20 cellular contexts compared by ENCODE assay signal in genomic region chr11:98630736-98631135, GRCh38.
A peak's percentile ranks its signal among the peaks of the same experiment; 100 is the strongest.
DNase-seq lines count a peak whose midpoint lies in the region; ATAC-seq, FAIRE-seq and TF ChIP-seq lines count a peak whose summit lies in the region.
"Had no signal": no experiment of that assay in that cellular context is flagged by ENCODE, and none has a peak within 500 bp of the region (broad histone marks: within the 10 kb centered on the region; RNA-seq: fewer than 3 reads in every experiment).

No MANE protein-coding gene starts in this region.

- TF ChIP-seq CTCF in glutamatergic neuron (IDR thresholded peaks at IDR 0.05; ENCODE audit: partially characterized antibody, unreplicated experiment) = no peak

- H3K4me3 Mint-ChIP-seq in glutamatergic neuron (ENCODE audit: unreplicated experiment) = no peak overlapping the region
- H3K4me3 Mint-ChIP-seq: CD14-positive monocyte had no signal

- peak; percentile 61 for DNase-seq in COR-L47 (lab: John Stamatoyannopoulos, UW)
- DNase-seq in NCI-H1417 (lab: John Stamatoyannopoulos, UW) = peak in 2 of 3 experiments; percentile 59 to 93
- peak; percentile 61 for DNase-seq in NCI-H748 treated with DMSO at 0.1 percent for 48 hours (lab: John Stamatoyannopoulos, UW)
- peak; percentile 20 for DNase-seq in glutamatergic neuron
- DNase-seq in nucleus accumbens (lab: John Stamatoyannopoulos, UW) = no peak
- no peak for DNase-seq in HTR-8/SVneo (ENCODE audit: insufficient read length, low spot score)
- DNase-seq: 8988T, DMS153, GF-D8, KBM-7, NCI-H2029, NCI-H2227 treated with DMSO at 0.1 percent for 48 hours, NCI-H510A treated with DMSO at 0.1 percent for 48 hours, OCI-M1, SHP77 had no signal

- H3K27ac Mint-ChIP-seq in glutamatergic neuron (ENCODE audit: unreplicated experiment) = no peak overlapping the region
- H3K27ac Mint-ChIP-seq: CD14-positive monocyte had no signal

- H3K4me1 Mint-ChIP-seq in glutamatergic neuron (ENCODE audit: low read depth, unreplicated experiment) = no peaks in the 10 kb centered on the region
- H3K4me1 Mint-ChIP-seq: CD14-positive monocyte had no signal

- no peaks in the 10 kb centered on the region for H3K27me3 Mint-ChIP-seq in glutamatergic neuron (ENCODE audit: unreplicated experiment)

- H3K36me3 Mint-ChIP-seq in glutamatergic neuron (ENCODE audit: unreplicated experiment) = no peaks in the 10 kb centered on the region
- H3K36me3 Mint-ChIP-seq: CD14-positive monocyte had no signal

- no peaks in the 10 kb centered on the region for H3K9me3 Mint-ChIP-seq in glutamatergic neuron (ENCODE audit: unreplicated experiment)

- FAIRE-seq in HTR-8/SVneo (lab: Jason Lieb, UNC) = no peak
- FAIRE-seq: H1, HepG2 had no signal

- ATAC-seq in HG02884 (IDR thresholded peaks at IDR 0.05; ENCODE audit: unreplicated experiment) = no peak
- no peak for ATAC-seq in GM19328 (IDR thresholded peaks at IDR 0.05; ENCODE audit: unreplicated experiment)
- ATAC-seq: HepG2 had no signal

Comparison
In these comparisons a context has a peak if more than half of its experiments do, and no peak if none do; other contexts are left out.
1. DNase-seq: peak in COR-L47 (single experiment), NCI-H1417 (2 of 3), NCI-H748 treated with DMSO at 0.1 percent for 48 hours (single experiment) and glutamatergic neuron (single experiment); none in nucleus accumbens (0 of 56) and HTR-8/SVneo (single experiment).